ENCODE assay signal across 8 cellular contexts in the genomic region with DNA sequence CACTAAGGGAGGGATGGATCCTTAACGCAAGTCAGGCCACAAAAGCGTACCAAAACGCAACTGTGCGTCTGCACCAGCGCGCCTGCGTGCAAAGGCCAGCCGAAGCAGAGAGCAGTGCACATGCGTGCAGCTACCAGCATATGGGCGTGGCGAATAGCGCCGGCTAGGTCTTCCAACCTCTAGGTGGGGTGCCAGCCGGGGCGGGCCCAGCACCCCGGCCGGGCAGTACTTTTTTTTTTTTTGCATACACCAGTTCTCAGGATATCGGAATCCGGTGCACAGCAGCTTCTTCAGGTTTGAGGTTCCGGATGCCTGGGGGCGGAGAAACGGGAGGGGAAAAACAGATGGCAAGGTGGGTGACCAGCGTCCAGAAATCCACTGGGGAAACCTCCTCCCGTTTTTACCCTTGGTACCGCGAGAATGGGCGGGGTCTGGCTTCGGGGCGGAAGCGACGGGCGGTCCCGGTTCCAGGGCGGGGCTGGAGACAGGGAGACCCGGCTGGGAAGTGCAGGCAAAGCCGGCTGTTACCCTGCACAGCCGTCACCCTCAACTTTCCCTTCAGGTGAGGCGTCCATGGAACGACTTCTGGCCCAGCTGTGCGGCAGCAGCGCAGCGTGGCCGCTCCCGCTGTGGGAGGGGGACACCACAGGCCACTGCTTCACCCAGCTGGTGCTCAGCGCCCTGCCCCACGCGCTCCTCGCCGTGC. TPM values are rescaled to one million over a fixed set of nuclear protein-coding genes. Genes with fewer than 3 reads are reported as not detected.
A peak's percentile ranks its signal among the peaks of the same experiment; 100 is the strongest.
DNase-seq lines count a peak whose midpoint lies in the region; FAIRE-seq and TF ChIP-seq lines count a peak whose summit lies in the region.

A gene with protein sequence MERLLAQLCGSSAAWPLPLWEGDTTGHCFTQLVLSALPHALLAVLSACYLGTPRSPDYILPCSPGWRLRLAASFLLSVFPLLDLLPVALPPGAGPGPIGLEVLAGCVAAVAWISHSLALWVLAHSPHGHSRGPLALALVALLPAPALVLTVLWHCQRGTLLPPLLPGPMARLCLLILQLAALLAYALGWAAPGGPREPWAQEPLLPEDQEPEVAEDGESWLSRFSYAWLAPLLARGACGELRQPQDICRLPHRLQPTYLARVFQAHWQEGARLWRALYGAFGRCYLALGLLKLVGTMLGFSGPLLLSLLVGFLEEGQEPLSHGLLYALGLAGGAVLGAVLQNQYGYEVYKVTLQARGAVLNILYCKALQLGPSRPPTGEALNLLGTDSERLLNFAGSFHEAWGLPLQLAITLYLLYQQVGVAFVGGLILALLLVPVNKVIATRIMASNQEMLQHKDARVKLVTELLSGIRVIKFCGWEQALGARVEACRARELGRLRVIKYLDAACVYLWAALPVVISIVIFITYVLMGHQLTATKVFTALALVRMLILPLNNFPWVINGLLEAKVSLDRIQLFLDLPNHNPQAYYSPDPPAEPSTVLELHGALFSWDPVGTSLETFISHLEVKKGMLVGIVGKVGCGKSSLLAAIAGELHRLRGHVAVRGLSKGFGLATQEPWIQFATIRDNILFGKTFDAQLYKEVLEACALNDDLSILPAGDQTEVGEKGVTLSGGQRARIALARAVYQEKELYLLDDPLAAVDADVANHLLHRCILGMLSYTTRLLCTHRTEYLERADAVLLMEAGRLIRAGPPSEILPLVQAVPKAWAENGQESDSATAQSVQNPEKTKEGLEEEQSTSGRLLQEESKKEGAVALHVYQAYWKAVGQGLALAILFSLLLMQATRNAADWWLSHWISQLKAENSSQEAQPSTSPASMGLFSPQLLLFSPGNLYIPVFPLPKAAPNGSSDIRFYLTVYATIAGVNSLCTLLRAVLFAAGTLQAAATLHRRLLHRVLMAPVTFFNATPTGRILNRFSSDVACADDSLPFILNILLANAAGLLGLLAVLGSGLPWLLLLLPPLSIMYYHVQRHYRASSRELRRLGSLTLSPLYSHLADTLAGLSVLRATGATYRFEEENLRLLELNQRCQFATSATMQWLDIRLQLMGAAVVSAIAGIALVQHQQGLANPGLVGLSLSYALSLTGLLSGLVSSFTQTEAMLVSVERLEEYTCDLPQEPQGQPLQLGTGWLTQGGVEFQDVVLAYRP (N-terminal part only) (plus strand): TSS at position 136 of the 706 bp plus-strand sequence. CDS start 438 bp downstream, at position 574.

- no peaks in the 10 kb centered on the region for H3K9me3 ChIP-seq in neuronal stem cell (replicated peaks in 1 of 2; ENCODE audit: control insufficient read depth in 2 of 2, insufficient read depth in 1 of 2, low read depth in 1 of 2, low read length in 2 of 2)

- H3K23ac ChIP-seq in neuronal stem cell (ENCODE audit: low read depth, low read length, poor library complexity) = peak within 1 kb of the TSS; percentile 97

- CTCF ChIA-PET in HEK293T (lab: Yijun Ruan, JAX) = interaction anchor here (0.7 kb wide), 1 partner anchor 332 kb away, joined by 3 read pairs; no protein-coding TSS in a partner anchor

- POLR2A ChIA-PET in HEK293T (lab: Yijun Ruan, JAX) = interaction anchor here (0.6 to 1.5 kb wide), 22 partner anchors 8 to 254 kb away, joined by 3 to 18 read pairs (median 4); a partner anchor contains a TSS

- FAIRE-seq in frontal cortex (lab: Jason Lieb, UNC) = no peak

- peak within 1 kb of the TSS; percentile 95 for H2AFZ ChIP-seq in neuronal stem cell (ENCODE audit: low read length)

- H3K36me3 ChIP-seq in neuronal stem cell (replicated peaks in 1 of 2; ENCODE audit: control insufficient read depth in 2 of 2, insufficient read depth in 2 of 2, low read length in 2 of 2) = peaks cover 2 to 11% of the 10 kb centered on the region in 2 donors

- peak within 1 kb of the TSS; percentile 98 for H3K18ac ChIP-seq in neuronal stem cell (ENCODE audit: low read length)

- H3K27me3 ChIP-seq in neuronal stem cell (ENCODE audit: control insufficient read depth in 3 of 3, insufficient read depth in 3 of 3, low read depth in 1 of 3, low read length in 3 of 3) = no peaks in the 10 kb centered on the region

- H2BK5ac ChIP-seq in neuronal stem cell (ENCODE audit: low read length) = peak within 1 kb of the TSS; percentile 93

- peak within 1 kb of the TSS; percentile 93 for H4K8ac ChIP-seq in neuronal stem cell (ENCODE audit: low read depth, low read length)

- peak within 1 kb of the TSS; percentile 66 for H3K4ac ChIP-seq in neuronal stem cell (ENCODE audit: low read length)

- H4K91ac ChIP-seq in neuronal stem cell (ENCODE audit: low read depth, low read length, poor library complexity) = no peak within 1 kb of the TSS

- H2BK12ac ChIP-seq in neuronal stem cell (ENCODE audit: low read length) = no peak within 1 kb of the TSS

- peak within 1 kb of the TSS; percentile 79 for H3K14ac ChIP-seq in neuronal stem cell (ENCODE audit: low read length)

- H2AK5ac ChIP-seq in neuronal stem cell (ENCODE audit: low read depth, low read length) = peak within 1 kb of the TSS; percentile 93

- H3K27ac ChIP-seq in neuronal stem cell (replicated peaks; ENCODE audit: low read length) (peak within 1 kb of the TSS; percentile 82), substantia nigra (ENCODE audit: low read depth, low read length, poor library complexity, severe bottlenecking) (peak within 1 kb of the TSS; percentile 88)

- peak within 1 kb of the TSS; percentile 100 for H3K9ac ChIP-seq in neuronal stem cell (ENCODE audit: low read depth, low read length, poor library complexity)

- peak within 1 kb of the TSS; percentile 82 to 93 for H3K4me3 ChIP-seq in neuronal stem cell (ENCODE audit: low read length in 2 of 2)

- H2BK120ac ChIP-seq in neuronal stem cell (ENCODE audit: low read depth, low read length) = no peak within 1 kb of the TSS

- in situ Hi-C loops in SK-MEL-5 (cut with HindIII; ENCODE audit: low pct_unique_long_range_greater_than_20kb, low sequenced_read_pairs) = no loop called here

- H3K79me1 ChIP-seq in neuronal stem cell (ENCODE audit: low read depth, low read length) = no peaks in the 10 kb centered on the region

- H3K4me1 ChIP-seq in neuronal stem cell (ENCODE audit: control insufficient read depth in 2 of 2, insufficient read depth in 1 of 2, low read depth in 1 of 2, low read length in 2 of 2) = peaks cover 2 to 7% of the 10 kb centered on the region in 2 donors

- H3K4me2 ChIP-seq in neuronal stem cell (ENCODE audit: insufficient read depth, low read length, poor library complexity, severe bottlenecking) = peak within 1 kb of the TSS; percentile 67

- WGBS in neuronal stem cell (ENCODE audit: extremely low coverage in 2 of 2, insufficient read length in 2 of 2, insufficient replicate concordance in 1 of 2), 2 donors = no CpG with 5 or more reads among the region's 49 CpGs

- H2BK15ac ChIP-seq in neuronal stem cell (ENCODE audit: low read length) = peak within 1 kb of the TSS; percentile 81

- DNase-seq in GM04504 (ENCODE audit: low read depth) = peak; percentile 87
- DNase-seq in HEK293T (ENCODE audit: extremely low spot score) = peak; percentile 96
- DNase-seq in MV-4-11 (lab: John Stamatoyannopoulos, UW) = peak; percentile 95
- DNase-seq in SK-MEL-5 (ENCODE audit: low read depth, low spot score) = peak; percentile 95
- DNase-seq in activated naive CD4-positive, alpha-beta T cell treated with Interleukin-2 at 50 U/mL for 16 hours = peak; percentile 96
- peak; percentile 86 to 91 for DNase-seq in frontal cortex (ENCODE audit: low spot score in 2 of 2)
- DNase-seq in neuronal stem cell (ENCODE audit: low spot score) = peak; percentile 89
- DNase-seq in substantia nigra (lab: John Stamatoyannopoulos, UW) = peak; percentile 64 to 94 (median 87)

TF ChIP-seq in HEK293T, 16 proteins besides CTCF, POLR2A, EP300 and RAD21:
- TF ChIP-seq CTBP1 (IDR thresholded peaks at IDR 0.05; ENCODE audit: borderline replicate concordance) (no peak), SUZ12 (IDR thresholded peaks at IDR 0.05) (no peak), ZNF384 (IDR thresholded peaks at IDR 0.05) (peak; percentile 83), BHLHE40 (IDR thresholded peaks at IDR 0.05; ENCODE audit: borderline replicate concordance) (no peak), HDGF (IDR thresholded peaks at IDR 0.05; ENCODE audit: borderline replicate concordance) (no peak), TARDBP (IDR thresholded peaks at IDR 0.05) (no peak), SP1 (IDR thresholded peaks at IDR 0.05) (no peak), NFRKB (IDR thresholded peaks at IDR 0.05) (no peak), FOXK2 (IDR thresholded peaks at IDR 0.05) (no peak), FOXM1 (IDR thresholded peaks at IDR 0.05; ENCODE audit: borderline replicate concordance) (no peak), LEF1 (IDR thresholded peaks at IDR 0.05; ENCODE audit: borderline replicate concordance) (no peak), ARNT (IDR thresholded peaks at IDR 0.05) (no peak), FOXA1 (IDR thresholded peaks at IDR 0.05) (no peak), L3MBTL2 (conservative IDR thresholded peaks at IDR 0.05) (peak; percentile 74)
- TF ChIP-seq, protein P1, sequence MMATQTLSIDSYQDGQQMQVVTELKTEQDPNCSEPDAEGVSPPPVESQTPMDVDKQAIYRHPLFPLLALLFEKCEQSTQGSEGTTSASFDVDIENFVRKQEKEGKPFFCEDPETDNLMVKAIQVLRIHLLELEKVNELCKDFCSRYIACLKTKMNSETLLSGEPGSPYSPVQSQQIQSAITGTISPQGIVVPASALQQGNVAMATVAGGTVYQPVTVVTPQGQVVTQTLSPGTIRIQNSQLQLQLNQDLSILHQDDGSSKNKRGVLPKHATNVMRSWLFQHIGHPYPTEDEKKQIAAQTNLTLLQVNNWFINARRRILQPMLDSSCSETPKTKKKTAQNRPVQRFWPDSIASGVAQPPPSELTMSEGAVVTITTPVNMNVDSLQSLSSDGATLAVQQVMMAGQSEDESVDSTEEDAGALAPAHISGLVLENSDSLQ (IDR thresholded peaks at IDR 0.05) = no peak
TF ChIP-seq in HEK293T: peak in this region for 2.

RNA-seq across cellular contexts. Expression of the gene that starts here (rescaled TPM):
- total RNA-seq in SK-MEL-5 (2014; rRNA removed; shearing (Covaris generic)) = 16.6 and 17.1 TPM in 2 replicates
- polyA plus RNA-seq in SK-MEL-5 (2015; cell fraction: cytosol; rRNA removed) = 19.2 and 23.1 TPM in 2 replicates
- polyA plus RNA-seq in SK-MEL-5 (2015; cell fraction: nucleus; rRNA removed) = 75.9 and 80.8 TPM in 2 replicates
- total RNA-seq in frontal cortex = 17.9 TPM
- polyA plus RNA-seq in neuronal stem cell (2013, experiment 1 of 2) = 10.1 TPM
- 10.6 TPM for polyA plus RNA-seq in neuronal stem cell (2013, experiment 2 of 2)

Comparison
In these comparisons a context has a peak if more than half of its experiments do, and no peak if none do; other contexts are left out.
1. Peak in every context shown above with its lines: DNase-seq, H3K4me3 ChIP-seq and H3K27ac ChIP-seq.